Comparison of ENCODE assay signal across 28 cellular contexts in genomic region chr6:132666118-132666517, GRCh38. TPM values are rescaled to one million over a fixed set of nuclear protein-coding genes. Genes with fewer than 3 reads are reported as not detected.
"Had no signal": no experiment of that assay in that cellular context is flagged by ENCODE, and none has a peak within 500 bp of the region (broad histone marks: within the 10 kb centered on the region; RNA-seq: fewer than 3 reads in every experiment).

No MANE protein-coding gene starts in this region.

- H3K36me3 ChIP-seq: brain microvascular endothelial cell, thyroid gland had no signal

- H3K27me3 ChIP-seq: brain microvascular endothelial cell, thyroid gland had no signal

- H3K27ac ChIP-seq: brain microvascular endothelial cell, thyroid gland had no signal

- DNase-seq: activated B cell treated with CpG ODN at 0.5 μM for 24 hours; activated CD4-positive, alpha-beta T cell treated with anti-CD3 and anti-CD28 coated beads for 36 hours; activated CD4-positive, alpha-beta T cell treated with anti-CD3 and anti-CD28 coated beads, Interleukin-2, amount 50 U/mL, for 4 hours; activated CD8-positive, alpha-beta memory T cell treated with anti-CD3 and anti-CD28 coated beads for 24 hours; activated CD8-positive, alpha-beta memory T cell treated with anti-CD3 and anti-CD28 coated beads, Interleukin-2, amount 50 U/mL, for 4 hours; activated T-cell treated with anti-CD3 and anti-CD28 coated beads, Interleukin-2, amount 50 U/mL, for 24 hours; aorta; brain microvascular endothelial cell; caudate nucleus; effector CD8-positive, alpha-beta T cell; foreskin melanocyte; left ventricle myocardium superior; mammary epithelial cell; midbrain; natural killer cell; retina; stimulated activated CD4-positive, alpha-beta T cell treated with anti-CD3 and anti-CD28 coated beads, Interleukin-4, amount 100 ng/mL, for 4 hours; stimulated activated naive CD8-positive, alpha-beta T cell treated with anti-CD3 and anti-CD28 coated beads, Interleukin-15, Interleukin-2, amounts not matched to agents 100 U/mL and 50 U/mL, for 24 hours; substantia nigra; T-helper 9 cell; thyroid gland had no signal

- H3K9me3 ChIP-seq: thyroid gland had no signal

- H3K4me3 ChIP-seq: thyroid gland had no signal

- H3K4me1 ChIP-seq: thyroid gland had no signal

- ATAC-seq: activated CD4-positive, alpha-beta T cell treated with anti-CD3 and anti-CD28 coated beads for 36 hours; activated naive CD4-positive, alpha-beta T cell treated with anti-CD3 and anti-CD28 coated beads, Interleukin-2, amount 50 U/mL, for 72 hours; activated T-helper 17 cell treated with anti-CD3 and anti-CD28 coated beads, Interleukin-2, amount 50 U/mL, for 72 hours; esophagus mucosa; left ventricle myocardium superior; natural killer cell; stimulated activated naive CD8-positive, alpha-beta T cell treated with anti-CD3 and anti-CD28 coated beads, Interleukin-15, Interleukin-2, amounts not matched to agents 100 U/mL and 50 U/mL, for 24 hours had no signal

RNA-seq across cellular contexts. Expression of gene TAAR1, which starts 7.1 kb away (rescaled TPM):
- total RNA-seq: activated B cell treated with CpG ODN at 0.5 μM for 24 hours; activated CD4-positive, alpha-beta T cell treated with anti-CD3 and anti-CD28 coated beads for 36 hours; activated naive CD4-positive, alpha-beta T cell treated with anti-CD3 and anti-CD28 coated beads, Interleukin-2, amount 50 U/mL, for 72 hours; activated T-helper 17 cell treated with anti-CD3 and anti-CD28 coated beads, Interleukin-2, amount 50 U/mL, for 72 hours; aorta; esophagus mucosa; left ventricle myocardium superior; mammary epithelial cell; natural killer cell; osteoblast; posterior vena cava; thyroid gland; urinary bladder had no signal
- polyA plus RNA-seq: adipose tissue, aorta, mammary epithelial cell, urinary bladder had no signal

RNA-seq across cellular contexts. Expression of gene TAAR2, which starts 42.0 kb away (rescaled TPM):
- total RNA-seq: activated B cell treated with CpG ODN at 0.5 μM for 24 hours; activated CD4-positive, alpha-beta T cell treated with anti-CD3 and anti-CD28 coated beads for 36 hours; activated naive CD4-positive, alpha-beta T cell treated with anti-CD3 and anti-CD28 coated beads, Interleukin-2, amount 50 U/mL, for 72 hours; activated T-helper 17 cell treated with anti-CD3 and anti-CD28 coated beads, Interleukin-2, amount 50 U/mL, for 72 hours; aorta; esophagus mucosa; left ventricle myocardium superior; mammary epithelial cell; natural killer cell; osteoblast; posterior vena cava; thyroid gland; urinary bladder had no signal
- polyA plus RNA-seq: adipose tissue, aorta, mammary epithelial cell, urinary bladder had no signal

RNA-seq across cellular contexts. Expression of gene VNN1, which starts 47.7 kb away (rescaled TPM):
- total RNA-seq: activated CD4-positive, alpha-beta T cell treated with anti-CD3 and anti-CD28 coated beads for 36 hours; activated naive CD4-positive, alpha-beta T cell treated with anti-CD3 and anti-CD28 coated beads, Interleukin-2, amount 50 U/mL, for 72 hours; activated T-helper 17 cell treated with anti-CD3 and anti-CD28 coated beads, Interleukin-2, amount 50 U/mL, for 72 hours; osteoblast had no signal
